ENCODE assay signal across 17 cellular contexts in the genomic region with DNA sequence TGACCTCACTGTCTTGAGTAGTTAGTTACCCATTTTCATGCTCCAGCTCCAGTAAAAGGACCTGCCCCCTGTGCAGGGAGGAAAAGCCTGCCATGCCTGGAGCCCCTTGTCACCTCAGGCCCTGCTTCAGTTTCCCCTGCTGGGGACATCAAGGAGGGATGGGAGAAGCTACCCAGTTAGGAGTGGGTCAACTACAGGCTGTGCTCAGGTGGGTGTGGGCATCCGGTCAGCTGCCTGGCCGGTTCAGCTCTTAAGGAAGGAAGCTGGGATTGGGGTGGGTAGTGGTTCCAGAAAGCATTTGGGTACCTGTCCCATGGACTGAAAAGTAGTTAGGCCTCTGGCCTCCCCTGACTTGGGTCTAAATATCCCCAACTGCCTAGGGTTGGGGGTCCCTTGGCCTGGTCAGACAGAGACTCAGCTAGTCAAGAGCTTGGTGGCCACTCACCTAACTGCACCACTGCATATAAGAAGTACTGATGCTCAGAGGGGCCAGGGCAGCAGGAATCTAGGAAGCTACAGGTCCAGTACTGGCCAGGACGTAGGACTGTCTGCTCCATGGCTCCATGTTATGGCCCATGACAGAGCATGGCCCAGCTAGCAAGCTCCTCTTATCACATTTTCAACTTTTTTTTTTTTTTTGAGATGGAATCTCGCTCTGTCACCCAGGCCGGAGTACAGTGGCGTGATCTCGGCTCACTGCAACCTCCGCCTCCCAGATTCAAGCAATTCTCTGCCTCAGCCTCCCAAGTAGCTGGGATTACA. TPM values are rescaled to one million over a fixed set of nuclear protein-coding genes. Genes with fewer than 3 reads are reported as not detected.
DNase-seq lines count a peak whose midpoint lies in the region; ATAC-seq and TF ChIP-seq lines count a peak whose summit lies in the region.
"Had no signal": no experiment of that assay in that cellular context is flagged by ENCODE, and none has a peak within 500 bp of the region (broad histone marks: within the 10 kb centered on the region; RNA-seq: fewer than 3 reads in every experiment).

No MANE protein-coding gene starts in this region.

- H3K4me1 Mint-ChIP-seq in stimulated activated effector memory CD8-positive, alpha-beta T cell treated with anti-CD3 and anti-CD28 coated beads, Interleukin-12 subunit alpha, Interleukin-12 subunit beta, amount 100 ng/mL, for 72 hours, result peaks cover 18% of the 10 kb centered on the region
- peaks cover 16% of the 10 kb centered on the region for H3K4me1 Mint-ChIP-seq in CD14-positive monocyte

- peak overlapping the region; percentile 18 for H3K27ac Mint-ChIP-seq in stimulated activated effector memory CD8-positive, alpha-beta T cell treated with anti-CD3 and anti-CD28 coated beads, Interleukin-12 subunit alpha, Interleukin-12 subunit beta, amount 100 ng/mL, for 72 hours
- no peak overlapping the region for H3K27ac Mint-ChIP-seq in CD14-positive monocyte

- DNase-seq in Right ventricle myocardium inferior (ENCODE audit: missing footprints), result no peak
- DNase-seq in cardiac septum (ENCODE audit: low spot score), result no peak
- no peak for DNase-seq in left ventricle myocardium superior
- DNase-seq in stimulated activated effector memory CD8-positive, alpha-beta T cell treated with anti-CD3 and anti-CD28 coated beads, Interleukin-12 subunit alpha, Interleukin-12 subunit beta, amount 100 ng/mL, for 72 hours (ENCODE audit: low spot score in 2 of 2), result no peak
- no peak for DNase-seq in HT-29 (ENCODE audit: low spot score)
- no peak for DNase-seq in hippocampal formation (lab: John Stamatoyannopoulos, UW)
- DNase-seq in CD14-positive monocyte (ENCODE audit: low spot score), result no peak
- DNase-seq: DMS 273 treated with DMSO at 0.1 percent for 48 hours, GOT3, Karpas-422, MM.1S, NCI-H1105 treated with DMSO at 0.1 percent for 48 hours, NCI-H2029, NCI-H510A treated with DMSO at 0.1 percent for 48 hours, SJCRH30 had no signal

- H3K9me3 Mint-ChIP-seq in stimulated activated effector memory CD8-positive, alpha-beta T cell treated with anti-CD3 and anti-CD28 coated beads, Interleukin-12 subunit alpha, Interleukin-12 subunit beta, amount 100 ng/mL, for 72 hours, result no peaks in the 10 kb centered on the region
- peaks cover 0 to 14% (median 10%) of the 10 kb centered on the region in 7 donors for H3K9me3 Mint-ChIP-seq in CD14-positive monocyte

- H3K4me3 Mint-ChIP-seq in stimulated activated effector memory CD8-positive, alpha-beta T cell treated with anti-CD3 and anti-CD28 coated beads, Interleukin-12 subunit alpha, Interleukin-12 subunit beta, amount 100 ng/mL, for 72 hours, result no peak overlapping the region
- H3K4me3 Mint-ChIP-seq in CD14-positive monocyte, result no peak overlapping the region

- H3K27me3 Mint-ChIP-seq in CD14-positive monocyte (ENCODE audit: low read depth in 3 of 3), result peaks cover 34 to 47% (median 41%) of the 10 kb centered on the region in 3 donors

- intact Hi-C loops in Right ventricle myocardium inferior (cut with DNase I), result no loop called here
- intact Hi-C loops in cardiac septum (cut with DNase I), result no loop called here
- intact Hi-C loops in left ventricle myocardium superior (cut with micrococcal nuclease), result no loop called here
- intact Hi-C loops in CD14-positive monocyte (cut with micrococcal nuclease), result no loop called here

- no peak for TF ChIP-seq CTCF in CD14-positive monocyte (IDR thresholded peaks at IDR 0.05)

- peaks cover under 1% of the 10 kb centered on the region for H3K36me3 Mint-ChIP-seq in stimulated activated effector memory CD8-positive, alpha-beta T cell treated with anti-CD3 and anti-CD28 coated beads, Interleukin-12 subunit alpha, Interleukin-12 subunit beta, amount 100 ng/mL, for 72 hours
- H3K36me3 Mint-ChIP-seq in CD14-positive monocyte, result peaks cover 4 to 5% of the 10 kb centered on the region in 2 donors

- peak; percentile 12 for ATAC-seq in Right ventricle myocardium inferior
- ATAC-seq in left ventricle myocardium superior, result peak; percentile 39
- ATAC-seq in stimulated activated effector memory CD8-positive, alpha-beta T cell treated with anti-CD3 and anti-CD28 coated beads, Interleukin-12 subunit alpha, Interleukin-12 subunit beta, amount 100 ng/mL, for 72 hours, result no peak
- ATAC-seq in GM18858 (IDR thresholded peaks at IDR 0.05; ENCODE audit: unreplicated experiment), result no peak

RNA-seq across cellular contexts. Expression of a gene that starts 0.5 kb away (rescaled TPM):
- total RNA-seq in Right ventricle myocardium inferior (29.8 TPM), cardiac septum (25.7 TPM), left ventricle myocardium superior (31.6 TPM)
- total RNA-seq in HT-29 (2014; rRNA removed; shearing (Covaris generic)), result not detected in 2 replicates
- not detected for polyA plus RNA-seq in CD14-positive monocyte
- total RNA-seq: Daoy, SJCRH30 had no signal

RNA-seq across cellular contexts. Expression of a gene that starts 10.5 kb away (rescaled TPM):
- 19.8 TPM for total RNA-seq in Right ventricle myocardium inferior
- 26.5 TPM for total RNA-seq in cardiac septum
- total RNA-seq in left ventricle myocardium superior, result 20.6 TPM
- 87.7 and 94.2 TPM in 2 replicates for total RNA-seq in HT-29 (2014; rRNA removed; shearing (Covaris generic))
- not detected for polyA plus RNA-seq in CD14-positive monocyte

RNA-seq across cellular contexts. Expression of a gene that starts 12.8 kb away (rescaled TPM):
- total RNA-seq in Right ventricle myocardium inferior (69.4 TPM), cardiac septum (45.7 TPM), left ventricle myocardium superior (79.3 TPM)
- 175 and 177 TPM in 2 replicates for total RNA-seq in HT-29 (2014; rRNA removed; shearing (Covaris generic))
- polyA plus RNA-seq in CD14-positive monocyte, result 10 to 100 TPM; 17.1 to 23.3 TPM

RNA-seq across cellular contexts. Expression of a gene that starts 19.8 kb away (rescaled TPM):
- total RNA-seq in Right ventricle myocardium inferior (1.4 TPM), cardiac septum (1.3 TPM), left ventricle myocardium superior (0.92 TPM)
- total RNA-seq in HT-29 (2014; rRNA removed; shearing (Covaris generic)), result 8.3 and 12.7 TPM in 2 replicates
- 1 to 10 TPM; 3.4 to 5.8 TPM for polyA plus RNA-seq in CD14-positive monocyte

RNA-seq across cellular contexts. Expression of a gene that starts 19.8 kb away (rescaled TPM):
- total RNA-seq in Right ventricle myocardium inferior (5.8 TPM), cardiac septum (8.5 TPM), left ventricle myocardium superior (6.7 TPM)
- 14.2 and 15.3 TPM in 2 replicates for total RNA-seq in HT-29 (2014; rRNA removed; shearing (Covaris generic))
- 1 to 10 TPM; 2.3 to 4.6 TPM for polyA plus RNA-seq in CD14-positive monocyte

Comparison
In these comparisons a context has a peak if more than half of its experiments do, and no peak if none do; other contexts are left out.
1. ATAC-seq: peak in Right ventricle myocardium inferior (single experiment) and left ventricle myocardium superior (single experiment); none in stimulated activated effector memory CD8-positive, alpha-beta T cell treated with anti-CD3 and anti-CD28 coated beads, Interleukin-12 subunit alpha, Interleukin-12 subunit beta, amount 100 ng/mL, for 72 hours (single experiment) and GM18858 (single experiment).
2. RNA of a gene that starts 0.5 kb away (total RNA-seq): 31.6 TPM in left ventricle myocardium superior (single experiment), 29.8 TPM in Right ventricle myocardium inferior (single experiment) and 25.7 TPM in cardiac septum (single experiment); not detected in HT-29; every median in the first group is over 10 times any median in the second.